In the genomic region with DNA sequence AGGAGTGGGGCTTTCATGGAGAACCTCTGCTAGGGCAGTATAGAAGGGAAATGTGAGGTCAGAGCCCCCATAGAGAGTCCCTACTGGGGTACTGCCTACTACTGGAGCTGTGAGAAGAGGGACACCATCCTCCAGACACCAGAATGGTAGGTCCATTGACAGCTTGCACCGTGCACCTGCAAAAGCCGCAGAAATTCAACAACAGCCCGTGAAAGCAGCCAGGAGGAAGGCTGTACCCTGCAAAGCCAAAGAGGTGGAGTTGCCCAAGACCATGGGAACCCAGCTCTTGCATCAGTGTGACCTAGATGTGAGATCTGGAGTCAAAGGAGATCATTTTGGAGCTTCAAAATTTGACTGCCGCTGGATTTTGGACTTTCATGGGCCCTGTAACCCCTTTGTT, we compare ENCODE assay signal across 37 cellular contexts.
"Had no signal": no experiment of that assay in that cellular context is flagged by ENCODE, and none has a peak within 500 bp of the region (broad histone marks: within the 10 kb centered on the region; RNA-seq: fewer than 3 reads in every experiment).

No MANE protein-coding gene starts in this region.

- DNase-seq: Karpas-422, Kasumi-1, KBM-7, KG1, MG63, MM.1S, MV-4-11, NCI-H1048, NCI-H1092, NCI-H1092 treated with DMSO at 0.1 percent for 48 hours, NCI-H1105, NCI-H1105 treated with DMSO at 0.1 percent for 48 hours, NCI-H1417, NCI-H1417 treated with DMSO at 0.1 percent for 48 hours, NCI-H1436, NCI-H1436 treated with DMSO at 0.1 percent for 48 hours, NCI-H146, NCI-H1694, NCI-H1694 treated with DMSO at 0.1 percent for 48 hours, NCI-H187, NCI-H187 treated with DMSO at 0.1 percent for 48 hours, NCI-H1930, NCI-H2029, NCI-H2029 treated with DMSO at 0.1 percent for 48 hours, NCI-H2081, NCI-H2081 treated with DMSO at 0.1 percent for 48 hours, NCI-H2107, NCI-H2171, NCI-H2171 treated with DMSO at 0.1 percent for 48 hours, NCI-H2227 treated with DMSO at 0.1 percent for 48 hours, NCI-H226, NCI-H345, NCI-H446, NCI-H446 treated with DMSO at 0.1 percent for 48 hours, NCI-H510A, NCI-H510A treated with DMSO at 0.1 percent for 48 hours had no signal

- H3K4me3 ChIP-seq: MG63 had no signal

- H3K9me3 ChIP-seq: MG63 had no signal

- H3K27ac ChIP-seq: KMS-11 had no signal

- H3K27me3 ChIP-seq: MG63 had no signal

- H3K36me3 ChIP-seq: MG63 had no signal
